Comparison of ENCODE assay signal across 8 cellular contexts in genomic region chr22:34105461-34106062, GRCh38.
DNase-seq lines count a peak whose midpoint lies in the region; ATAC-seq and TF ChIP-seq lines count a peak whose summit lies in the region.

No MANE protein-coding gene starts in this region.

- H3K27ac ChIP-seq in RWPE2 (ENCODE audit: poor library complexity, severe bottlenecking) (no peak overlapping the region), heart left ventricle (no peak overlapping the region), sigmoid colon (no peak overlapping the region)

- DNase-seq in COLO668 (lab: John Stamatoyannopoulos, UW; ENCODE audit: unreplicated experiment) (peak; percentile 41), HFF-Myc (ENCODE audit: extremely low read depth, low read depth) (no peak), RWPE2 (ENCODE audit: low spot score) (no peak), heart left ventricle (peak in 4 of 5 donors; percentile 31 to 62 (median 51)), sigmoid colon (peak; percentile 76), NCI-H446 treated with DMSO at 0.1 percent for 48 hours (lab: John Stamatoyannopoulos, UW) (no peak)

- no peaks in the 10 kb centered on the region for H3K9me3 ChIP-seq in RWPE2 (ENCODE audit: severe bottlenecking)
- H3K9me3 ChIP-seq in heart left ventricle, result no peaks in the 10 kb centered on the region
- H3K9me3 ChIP-seq in sigmoid colon, result no peaks in the 10 kb centered on the region

- no peak overlapping the region for H3K4me3 ChIP-seq in HFF-Myc (replicated peaks; ENCODE audit: low read depth, low read length)
- no peak overlapping the region for H3K4me3 ChIP-seq in RWPE2 (ENCODE audit: severe bottlenecking)
- no peak overlapping the region for H3K4me3 ChIP-seq in heart left ventricle
- H3K4me3 ChIP-seq in sigmoid colon, result no peak overlapping the region

- TF ChIP-seq POLR2A in heart left ventricle (IDR thresholded peaks at IDR 0.05) (no peak), sigmoid colon (IDR thresholded peaks at IDR 0.05) (no peak)

- H3K27me3 ChIP-seq in RWPE2 (ENCODE audit: insufficient read depth, poor library complexity, severe bottlenecking) (no peaks in the 10 kb centered on the region), heart left ventricle (peaks cover 0 to 11% (median 0%) of the 10 kb centered on the region in 9 donors), sigmoid colon (no peaks in the 10 kb centered on the region)

- peak; percentile 13 for TF ChIP-seq CTCF in HFF-Myc (IDR thresholded peaks at IDR 0.05; ENCODE audit: low read depth, low read length, missing control alignments)
- TF ChIP-seq CTCF in RWPE2 (IDR thresholded peaks at IDR 0.05; ENCODE audit: poor library complexity, severe bottlenecking), result peak; percentile 29
- peak; percentile 50 to 77 (median 68) for TF ChIP-seq CTCF in heart left ventricle (IDR thresholded peaks at IDR 0.05)
- TF ChIP-seq CTCF in sigmoid colon (IDR thresholded peaks at IDR 0.05), result peak; percentile 53 to 77 (median 65)

- no peak for TF ChIP-seq EP300 in sigmoid colon (IDR thresholded peaks at IDR 0.05)

- H3K36me3 ChIP-seq in RWPE2 (ENCODE audit: low read depth) (no peaks in the 10 kb centered on the region), heart left ventricle (no peaks in the 10 kb centered on the region), sigmoid colon (no peaks in the 10 kb centered on the region)

- WGBS in heart left ventricle, 4 donors, result 10 to 11% (median 11%) methylated on average over 10 of the region's 10 CpGs
- 8 to 14% methylated on average over 10 of the region's 10 CpGs for WGBS in sigmoid colon, 2 donors

- no peak for ATAC-seq in RWPE2 (ENCODE audit: low read depth)
- peak in 3 of 4 donors; percentile 72 to 82 (median 78) for ATAC-seq in heart left ventricle
- ATAC-seq in GM21576 (IDR thresholded peaks at IDR 0.05; ENCODE audit: unreplicated experiment), result no peak
- no peak for ATAC-seq in HG02798 (IDR thresholded peaks at IDR 0.05; ENCODE audit: poor library complexity, unreplicated experiment)

- intact Hi-C loops in heart left ventricle (cut with DNase I) (loop anchor here (2.0 to 10.0 kb wide), 12 partner anchors 178 to 803 kb away; partner anchors contain the start of gene LARGE1 (in 3 of the 10)), sigmoid colon (cut with DNase I) (loop anchor here (2.0 to 10.0 kb wide), 4 partner anchors 183 to 803 kb away; no protein-coding TSS in a partner anchor)

- H3K4me1 ChIP-seq in RWPE2 (ENCODE audit: insufficient read depth, poor library complexity, severe bottlenecking) (no peaks in the 10 kb centered on the region), heart left ventricle (no peaks in the 10 kb centered on the region), sigmoid colon (no peaks in the 10 kb centered on the region)

Comparison
In these comparisons a context has a peak if more than half of its experiments do, and no peak if none do; other contexts are left out.
1. DNase-seq: peak in COLO668 (single experiment), heart left ventricle (4 of 5) and sigmoid colon (single experiment); none in HFF-Myc (single experiment), RWPE2 (single experiment) and NCI-H446 treated with DMSO at 0.1 percent for 48 hours (single experiment).
2. CTCF ChIP-seq: peak in every context shown above with its lines; median percentile 68 in heart left ventricle; 65 in sigmoid colon; 29 in RWPE2; 13 in HFF-Myc.
3. ATAC-seq: peak in heart left ventricle (3 of 4); none in RWPE2 (single experiment), GM21576 (single experiment) and HG02798 (single experiment).